7 cellular contexts compared by ENCODE assay signal in genomic region chr6:30555428-30556005, GRCh38. TPM values are rescaled to one million over a fixed set of nuclear protein-coding genes. Genes with fewer than 3 reads are reported as not detected.
DNase-seq lines count a peak whose midpoint lies in the region; ATAC-seq, FAIRE-seq and TF ChIP-seq lines count a peak whose summit lies in the region.

No MANE protein-coding gene starts in this region.

- peaks cover 14% of the 10 kb centered on the region for H3K4me1 ChIP-seq in astrocyte (ENCODE audit: insufficient read depth, low read length)
- peaks cover 13% of the 10 kb centered on the region for H3K4me1 ChIP-seq in hepatocyte (ENCODE audit: insufficient read depth)
- no peaks in the 10 kb centered on the region for H3K4me1 ChIP-seq in prostate gland (replicated peaks)

- H3K4me3 ChIP-seq in GM12875 (ENCODE audit: low read depth, low read length) (peak overlapping the region; percentile 75), astrocyte (ENCODE audit: insufficient read depth, low read depth, low read length) (peak overlapping the region; percentile 88), hepatocyte (peak overlapping the region; percentile 79), prostate gland (peak overlapping the region; percentile 87 to 94)

- H3K27me3 ChIP-seq in astrocyte (ENCODE audit: insufficient read depth, low read length) (no peaks in the 10 kb centered on the region), hepatocyte (no peaks in the 10 kb centered on the region), prostate gland (replicated peaks; ENCODE audit: insufficient read depth) (no peaks in the 10 kb centered on the region)

- peaks cover 21% of the 10 kb centered on the region for H3K36me3 Mint-ChIP-seq in astrocyte (ENCODE audit: low read depth, unreplicated experiment)

- WGBS in hepatocyte (ENCODE audit: low lambda C conversion rate, missing lambda C conversion rate): 1% methylated on average over 24 of the region's 32 CpGs
- under 1% methylated on average over 32 of the region's 32 CpGs for WGBS in prostate gland

- DNase-seq in LHCN-M2 (ENCODE audit: low read depth): peak; percentile 29
- peak; percentile 13 for DNase-seq in astrocyte (ENCODE audit: low read depth)
- peak; percentile 77 for DNase-seq in hepatocyte (ENCODE audit: low spot score)
- DNase-seq in prostate gland (ENCODE audit: low spot score): peak; percentile 29
- DNase-seq in SKM-1 (lab: John Stamatoyannopoulos, UW; ENCODE audit: unreplicated experiment): no peak

- H3K4me3 Mint-ChIP-seq in astrocyte (ENCODE audit: unreplicated experiment): peak overlapping the region; percentile 97

- H3K79me2 ChIP-seq in astrocyte (ENCODE audit: insufficient read depth, low read length) (peaks cover 48% of the 10 kb centered on the region), hepatocyte (peaks cover 47% of the 10 kb centered on the region)

- H3K27me3 Mint-ChIP-seq in astrocyte (ENCODE audit: low read depth, unreplicated experiment): no peaks in the 10 kb centered on the region

- TF ChIP-seq CTCF in GM12875 (IDR thresholded peaks at IDR 0.05; ENCODE audit: borderline replicate concordance, insufficient read depth, low read depth, low read length): no peak
- TF ChIP-seq CTCF in astrocyte (IDR thresholded peaks at IDR 0.05; ENCODE audit: insufficient read depth, low read depth, low read length): no peak
- TF ChIP-seq CTCF in hepatocyte (IDR thresholded peaks at IDR 0.05; ENCODE audit: poor library complexity): no peak
- TF ChIP-seq CTCF in prostate gland (IDR thresholded peaks at IDR 0.05): peak in 1 of 4 experiments; percentile 10

- H3K27ac ChIP-seq in astrocyte (ENCODE audit: low read depth, low read length) (peak overlapping the region; percentile 90), hepatocyte (peak overlapping the region; percentile 100), prostate gland (peak overlapping the region; percentile 97 to 99)

- H3K4me2 ChIP-seq in astrocyte (ENCODE audit: low read length): peak overlapping the region; percentile 97
- H3K4me2 ChIP-seq in hepatocyte: peak overlapping the region; percentile 92

- peaks cover 18% of the 10 kb centered on the region for H4K20me1 ChIP-seq in astrocyte (ENCODE audit: insufficient read depth, low read length)
- H4K20me1 ChIP-seq in hepatocyte (ENCODE audit: insufficient read depth, poor library complexity, severe bottlenecking): peaks cover 15% of the 10 kb centered on the region

- FAIRE-seq in astrocyte (lab: Jason Lieb, UNC): no peak

- peak overlapping the region; percentile 93 for H3K9ac ChIP-seq in astrocyte (ENCODE audit: low read length)

- no peak for TF ChIP-seq POLR2A in prostate gland (IDR thresholded peaks at IDR 0.05)

- H3K9me3 Mint-ChIP-seq in astrocyte (ENCODE audit: unreplicated experiment): no peaks in the 10 kb centered on the region

- no peaks in the 10 kb centered on the region for H3K9me2 ChIP-seq in hepatocyte (replicated peaks; ENCODE audit: insufficient read depth)

- no peaks in the 10 kb centered on the region for H3K9me3 ChIP-seq in astrocyte (ENCODE audit: insufficient read depth, low read depth, low read length)
- H3K9me3 ChIP-seq in hepatocyte (ENCODE audit: low read depth): no peaks in the 10 kb centered on the region
- no peaks in the 10 kb centered on the region for H3K9me3 ChIP-seq in prostate gland

- peak overlapping the region; percentile 99 for H3K27ac Mint-ChIP-seq in astrocyte (ENCODE audit: unreplicated experiment)

- no peak for ATAC-seq in GM19397 (IDR thresholded peaks at IDR 0.05; ENCODE audit: unreplicated experiment)

- intact Hi-C loops in prostate gland (cut with DNase I): loop anchor here (5.0 kb wide), 1 partner anchor 167 kb away; the partner anchor contains the start of gene TUBB

- H3K36me3 ChIP-seq in astrocyte (ENCODE audit: insufficient read depth, low read length) (peaks cover 16% of the 10 kb centered on the region), hepatocyte (replicated peaks; ENCODE audit: insufficient read depth, low read depth) (no peaks in the 10 kb centered on the region), prostate gland (no peaks in the 10 kb centered on the region)

- H2AFZ ChIP-seq in astrocyte (ENCODE audit: low read depth, low read length) (peak overlapping the region; percentile 90), hepatocyte (peak overlapping the region; percentile 83)

- H3K4me1 Mint-ChIP-seq in astrocyte (ENCODE audit: low read depth, unreplicated experiment): peaks cover 9% of the 10 kb centered on the region

RNA-seq across cellular contexts. Expression of gene GNL1, which starts 0.8 kb away (rescaled TPM):
- total RNA-seq in LHCN-M2 (2014; rRNA removed) (51.1 TPM in 2 replicates), astrocyte (49.0 and 49.3 TPM in 2 replicates), hepatocyte (29.5 and 33.2 TPM in 2 replicates), prostate gland (10 to 100 TPM; 38.3 to 56.4 TPM)
- polyA plus RNA-seq in LHCN-M2 (2012): 58.1 TPM
- polyA plus RNA-seq in hepatocyte: 81.1 and 101 TPM in 2 replicates

RNA-seq across cellular contexts. Expression of gene PRR3, which starts 1.6 kb away (rescaled TPM):
- 9.6 and 13.7 TPM in 2 replicates for total RNA-seq in LHCN-M2 (2014; rRNA removed)
- polyA plus RNA-seq in LHCN-M2 (2012): 9.1 TPM
- 11.0 and 13.0 TPM in 2 replicates for total RNA-seq in astrocyte
- 10.1 and 10.8 TPM in 2 replicates for total RNA-seq in hepatocyte
- polyA plus RNA-seq in hepatocyte: 7.8 and 9.3 TPM in 2 replicates
- total RNA-seq in prostate gland: 10 to 100 TPM in 1 of 2 donors, 1 to 10 TPM in 1; 8.6 to 11.7 TPM

RNA-seq across cellular contexts. Expression of gene ABCF1, which starts 15.7 kb away (rescaled TPM):
- total RNA-seq in LHCN-M2 (2014; rRNA removed) (46.6 and 69.5 TPM in 2 replicates), astrocyte (58.1 and 60.3 TPM in 2 replicates), hepatocyte (36.5 and 44.1 TPM in 2 replicates), prostate gland (10 to 100 TPM; 42.3 to 49.2 TPM)
- 58.3 TPM for polyA plus RNA-seq in LHCN-M2 (2012)
- 62.0 and 71.3 TPM in 2 replicates for polyA plus RNA-seq in hepatocyte
